15 cellular contexts compared by ENCODE assay signal in the genomic region with DNA sequence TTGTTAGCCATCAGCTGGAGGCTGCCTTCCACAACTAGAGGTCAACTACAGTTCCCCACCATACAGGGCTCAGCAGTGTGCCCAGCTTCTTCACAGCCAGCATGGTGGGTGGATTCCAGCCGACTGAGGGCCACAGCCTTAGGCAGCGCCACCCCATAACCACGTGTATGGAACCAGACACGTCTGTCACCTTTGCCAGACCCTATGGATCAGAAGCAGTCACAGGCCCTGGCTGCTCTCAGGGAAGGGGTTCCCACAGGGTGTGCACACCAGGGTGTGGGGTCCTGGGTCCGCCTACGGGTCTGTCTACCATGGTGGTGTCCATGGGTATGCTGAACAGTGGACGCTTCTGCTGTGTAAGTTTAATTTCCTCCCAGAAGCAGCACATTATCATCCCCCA.
DNase-seq lines count a peak whose midpoint lies in the region; TF ChIP-seq lines count a peak whose summit lies in the region.
"Had no signal": no experiment of that assay in that cellular context is flagged by ENCODE, and none has a peak within 500 bp of the region (broad histone marks: within the 10 kb centered on the region; RNA-seq: fewer than 3 reads in every experiment).

No MANE protein-coding gene starts in this region.

- H2BK5ac ChIP-seq in mesenchymal stem cell (ENCODE audit: low read depth, low read length, poor library complexity, severe bottlenecking) = no peak overlapping the region

- peak overlapping the region in 1 of 2 experiments; percentile 17 for H2BK12ac ChIP-seq in mesenchymal stem cell (ENCODE audit: low read length in 2 of 2)

- H3K4me1 ChIP-seq in right atrium auricular region = no peaks in the 10 kb centered on the region
- H3K4me1 ChIP-seq in mesenchymal stem cell (ENCODE audit: control insufficient read depth, insufficient read depth, low read depth, low read length) = no peaks in the 10 kb centered on the region
- H3K4me1 ChIP-seq: BLaER1 had no signal

- H3K9me3 ChIP-seq in right atrium auricular region (no peaks in the 10 kb centered on the region), mesenchymal stem cell (ENCODE audit: control insufficient read depth, low read length) (peaks cover 6% of the 10 kb centered on the region)
- H3K9me3 ChIP-seq: BLaER1 had no signal

- TF ChIP-seq CTCF in right atrium auricular region (IDR thresholded peaks at IDR 0.05) = no peak

- H3K9ac ChIP-seq in mesenchymal stem cell (ENCODE audit: low read length) = no peak overlapping the region
- H3K9ac ChIP-seq: BLaER1 had no signal

- peak overlapping the region; percentile 2 for H4K91ac ChIP-seq in mesenchymal stem cell (ENCODE audit: low read length)

- DNase-seq in right atrium auricular region (ENCODE audit: low spot score) (peak; percentile 23), cardiac septum (ENCODE audit: low spot score) (no peak), mesenchymal stem cell (no peak), posterior vena cava (ENCODE audit: low spot score) (peak; percentile 45), medulla oblongata (ENCODE audit: extremely low spot score) (no peak), OCI-M1 (lab: John Stamatoyannopoulos, UW) (no peak), GF-D8 (lab: John Stamatoyannopoulos, UW) (no peak)
- DNase-seq: 8988T; CD4-positive, alpha-beta memory T cell; DMS153; DMS79; GDM1; GOT3; H9 had no signal

- H3K36me3 ChIP-seq in right atrium auricular region (no peaks in the 10 kb centered on the region), mesenchymal stem cell (ENCODE audit: control insufficient read depth in 1 of 2, insufficient read depth in 2 of 2, low read depth in 1 of 2, low read length in 2 of 2) (no peaks in the 10 kb centered on the region)
- H3K36me3 ChIP-seq: BLaER1 had no signal

- H3K18ac ChIP-seq in mesenchymal stem cell (ENCODE audit: low read depth in 1 of 2, low read length in 2 of 2) = peak overlapping the region in 1 of 2 experiments; percentile 83

- no peak overlapping the region for H4K8ac ChIP-seq in mesenchymal stem cell (ENCODE audit: low read length)

- H3K27me3 ChIP-seq in right atrium auricular region (no peaks in the 10 kb centered on the region), mesenchymal stem cell (ENCODE audit: control insufficient read depth in 1 of 2, insufficient read depth in 1 of 2, low read length in 2 of 2) (peaks cover 0 to 82% of the 10 kb centered on the region in 2 experiments)
- H3K27me3 ChIP-seq: BLaER1 had no signal

- H3K23ac ChIP-seq in mesenchymal stem cell (ENCODE audit: low read length in 2 of 2) = no peak overlapping the region

- no peak overlapping the region for H3K4me3 ChIP-seq in right atrium auricular region
- H3K4me3 ChIP-seq in mesenchymal stem cell (ENCODE audit: insufficient read depth in 1 of 2, low read depth in 1 of 2, low read length in 2 of 2) = no peak overlapping the region
- H3K4me3 ChIP-seq: BLaER1 had no signal

- H3K4ac ChIP-seq in mesenchymal stem cell (ENCODE audit: low read depth in 1 of 2, low read length in 2 of 2) = no peak overlapping the region

- WGBS in mesenchymal stem cell = 92% methylated on average over 4 of the region's 7 CpGs

- no peak overlapping the region for H3K14ac ChIP-seq in mesenchymal stem cell (ENCODE audit: low read length in 2 of 2)

- H3K27ac ChIP-seq in right atrium auricular region (no peak overlapping the region), mesenchymal stem cell (ENCODE audit: low read length, poor library complexity, severe bottlenecking) (no peak overlapping the region)
- H3K27ac ChIP-seq: BLaER1 had no signal

- no peak overlapping the region for H2AFZ ChIP-seq in mesenchymal stem cell (ENCODE audit: low read depth, low read length)

- H2AK5ac ChIP-seq in mesenchymal stem cell (ENCODE audit: low read length, severe bottlenecking) = no peak overlapping the region

- no peak overlapping the region for H3K4me2 ChIP-seq in mesenchymal stem cell (ENCODE audit: low read length, poor library complexity, severe bottlenecking)
- H3K4me2 ChIP-seq: BLaER1 had no signal

- intact Hi-C loops in cardiac septum (cut with DNase I) = no loop called here
- intact Hi-C loops in posterior vena cava (cut with DNase I) = no loop called here

- H2BK120ac ChIP-seq in mesenchymal stem cell (ENCODE audit: low read depth, low read length) = no peak overlapping the region

- H3K79me1 ChIP-seq in mesenchymal stem cell (replicated peaks; ENCODE audit: low read length, poor library complexity, severe bottlenecking) = no peaks in the 10 kb centered on the region

- no peak overlapping the region for H2BK15ac ChIP-seq in mesenchymal stem cell (ENCODE audit: low read depth, poor library complexity, severe bottlenecking)

Comparison
In these comparisons a context has a peak if more than half of its experiments do, and no peak if none do; other contexts are left out.
1. DNase-seq: peak in right atrium auricular region (single experiment) and posterior vena cava (single experiment); none in cardiac septum (single experiment), mesenchymal stem cell (single experiment), medulla oblongata (single experiment), OCI-M1 (single experiment) and GF-D8 (single experiment).